1 cellular context compared by ENCODE assay signal in the genomic region with DNA sequence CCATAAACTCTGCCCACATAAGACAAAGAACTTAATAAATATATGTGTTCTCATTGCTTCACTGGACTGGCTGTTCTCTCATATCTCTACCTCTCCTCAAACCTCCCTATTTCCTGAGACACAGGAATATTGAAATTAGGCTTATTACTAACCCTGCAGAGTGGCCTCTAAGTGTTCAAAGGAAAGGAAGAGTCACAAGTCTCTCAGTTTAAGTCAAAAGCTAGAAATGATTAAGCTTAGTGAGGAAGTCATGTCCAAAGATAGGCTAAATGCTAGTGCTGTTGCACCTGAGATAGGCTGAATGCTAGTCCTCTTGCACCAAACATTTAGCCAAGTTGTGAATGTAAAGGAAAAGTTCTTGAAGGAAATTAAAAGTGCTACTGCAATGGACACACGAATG.
TF ChIP-seq lines count a peak whose summit lies in the region.

No MANE protein-coding gene starts in this region.

TF ChIP-seq in GM23338, 12 proteins besides CTCF, POLR2A, EP300 and RAD21 (continued from another document):
- TF ChIP-seq REST (IDR thresholded peaks at IDR 0.05; ENCODE audit: unreplicated experiment), result no peak
- TF ChIP-seq NANOG (IDR thresholded peaks at IDR 0.05; ENCODE audit: borderline replicate concordance), result no peak
- TF ChIP-seq, protein P1, sequence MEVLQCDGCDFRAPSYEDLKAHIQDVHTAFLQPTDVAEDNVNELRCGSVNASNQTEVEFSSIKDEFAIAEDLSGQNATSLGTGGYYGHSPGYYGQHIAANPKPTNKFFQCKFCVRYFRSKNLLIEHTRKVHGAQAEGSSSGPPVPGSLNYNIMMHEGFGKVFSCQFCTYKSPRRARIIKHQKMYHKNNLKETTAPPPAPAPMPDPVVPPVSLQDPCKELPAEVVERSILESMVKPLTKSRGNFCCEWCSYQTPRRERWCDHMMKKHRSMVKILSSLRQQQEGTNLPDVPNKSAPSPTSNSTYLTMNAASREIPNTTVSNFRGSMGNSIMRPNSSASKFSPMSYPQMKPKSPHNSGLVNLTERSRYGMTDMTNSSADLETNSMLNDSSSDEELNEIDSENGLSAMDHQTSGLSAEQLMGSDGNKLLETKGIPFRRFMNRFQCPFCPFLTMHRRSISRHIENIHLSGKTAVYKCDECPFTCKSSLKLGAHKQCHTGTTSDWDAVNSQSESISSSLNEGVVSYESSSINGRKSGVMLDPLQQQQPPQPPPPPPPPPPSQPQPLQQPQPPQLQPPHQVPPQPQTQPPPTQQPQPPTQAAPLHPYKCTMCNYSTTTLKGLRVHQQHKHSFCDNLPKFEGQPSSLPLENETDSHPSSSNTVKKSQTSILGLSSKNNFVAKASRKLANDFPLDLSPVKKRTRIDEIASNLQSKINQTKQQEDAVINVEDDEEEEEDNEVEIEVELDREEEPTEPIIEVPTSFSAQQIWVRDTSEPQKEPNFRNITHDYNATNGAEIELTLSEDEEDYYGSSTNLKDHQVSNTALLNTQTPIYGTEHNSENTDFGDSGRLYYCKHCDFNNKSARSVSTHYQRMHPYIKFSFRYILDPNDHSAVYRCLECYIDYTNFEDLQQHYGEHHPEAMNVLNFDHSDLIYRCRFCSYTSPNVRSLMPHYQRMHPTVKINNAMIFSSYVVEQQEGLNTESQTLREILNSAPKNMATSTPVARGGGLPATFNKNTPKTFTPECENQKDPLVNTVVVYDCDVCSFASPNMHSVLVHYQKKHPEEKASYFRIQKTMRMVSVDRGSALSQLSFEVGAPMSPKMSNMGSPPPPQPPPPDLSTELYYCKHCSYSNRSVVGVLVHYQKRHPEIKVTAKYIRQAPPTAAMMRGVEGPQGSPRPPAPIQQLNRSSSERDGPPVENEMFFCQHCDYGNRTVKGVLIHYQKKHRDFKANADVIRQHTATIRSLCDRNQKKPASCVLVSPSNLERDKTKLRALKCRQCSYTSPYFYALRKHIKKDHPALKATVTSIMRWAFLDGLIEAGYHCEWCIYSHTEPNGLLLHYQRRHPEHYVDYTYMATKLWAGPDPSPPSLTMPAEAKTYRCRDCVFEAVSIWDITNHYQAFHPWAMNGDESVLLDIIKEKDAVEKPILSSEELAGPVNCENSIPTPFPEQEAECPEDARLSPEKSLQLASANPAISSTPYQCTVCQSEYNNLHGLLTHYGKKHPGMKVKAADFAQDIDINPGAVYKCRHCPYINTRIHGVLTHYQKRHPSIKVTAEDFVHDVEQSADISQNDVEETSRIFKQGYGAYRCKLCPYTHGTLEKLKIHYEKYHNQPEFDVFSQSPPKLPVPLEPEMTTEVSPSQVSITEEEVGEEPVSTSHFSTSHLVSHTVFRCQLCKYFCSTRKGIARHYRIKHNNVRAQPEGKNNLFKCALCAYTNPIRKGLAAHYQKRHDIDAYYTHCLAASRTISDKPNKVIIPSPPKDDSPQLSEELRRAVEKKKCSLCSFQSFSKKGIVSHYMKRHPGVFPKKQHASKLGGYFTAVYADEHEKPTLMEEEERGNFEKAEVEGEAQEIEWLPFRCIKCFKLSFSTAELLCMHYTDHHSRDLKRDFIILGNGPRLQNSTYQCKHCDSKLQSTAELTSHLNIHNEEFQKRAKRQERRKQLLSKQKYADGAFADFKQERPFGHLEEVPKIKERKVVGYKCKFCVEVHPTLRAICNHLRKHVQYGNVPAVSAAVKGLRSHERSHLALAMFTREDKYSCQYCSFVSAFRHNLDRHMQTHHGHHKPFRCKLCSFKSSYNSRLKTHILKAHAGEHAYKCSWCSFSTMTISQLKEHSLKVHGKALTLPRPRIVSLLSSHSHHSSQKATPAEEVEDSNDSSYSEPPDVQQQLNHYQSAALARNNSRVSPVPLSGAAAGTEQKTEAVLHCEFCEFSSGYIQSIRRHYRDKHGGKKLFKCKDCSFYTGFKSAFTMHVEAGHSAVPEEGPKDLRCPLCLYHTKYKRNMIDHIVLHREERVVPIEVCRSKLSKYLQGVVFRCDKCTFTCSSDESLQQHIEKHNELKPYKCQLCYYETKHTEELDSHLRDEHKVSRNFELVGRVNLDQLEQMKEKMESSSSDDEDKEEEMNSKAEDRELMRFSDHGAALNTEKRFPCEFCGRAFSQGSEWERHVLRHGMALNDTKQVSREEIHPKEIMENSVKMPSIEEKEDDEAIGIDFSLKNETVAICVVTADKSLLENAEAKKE (CRISPR knock-in tag; IDR thresholded peaks at IDR 0.05), result no peak
- TF ChIP-seq POLR2AphosphoS5 (IDR thresholded peaks at IDR 0.05; ENCODE audit: low read depth), result no peak
